ENCODE assay signal across 19 cellular contexts in the genomic region with DNA sequence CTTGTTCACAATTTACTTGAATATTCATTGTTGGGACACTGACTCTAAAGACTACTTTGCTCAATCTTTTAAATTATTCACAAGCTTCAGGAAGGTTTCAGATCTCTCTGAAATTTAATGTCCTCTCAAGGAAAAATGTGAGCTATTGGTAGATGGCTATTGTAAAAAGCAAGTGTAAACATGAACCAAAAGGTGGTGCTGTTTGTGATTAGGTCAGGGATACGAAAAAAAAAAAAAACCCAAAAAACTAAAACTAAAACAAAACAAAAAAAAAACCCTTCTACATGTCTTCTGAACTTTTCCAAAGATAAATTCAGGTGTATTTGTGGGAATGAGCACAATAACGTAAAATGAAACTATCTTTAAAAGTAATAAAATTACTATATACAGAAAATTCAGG.
A peak's percentile ranks its signal among the peaks of the same experiment; 100 is the strongest.
DNase-seq lines count a peak whose midpoint lies in the region; ATAC-seq, FAIRE-seq and TF ChIP-seq lines count a peak whose summit lies in the region.
"Had no signal": no experiment of that assay in that cellular context is flagged by ENCODE, and none has a peak within 500 bp of the region (broad histone marks: within the 10 kb centered on the region; RNA-seq: fewer than 3 reads in every experiment).

No MANE protein-coding gene starts in this region.

- TF ChIP-seq POLR2A in GM12891 (IDR thresholded peaks at IDR 0.05; ENCODE audit: low read depth, low read length): no peak

- H3K9ac ChIP-seq in endodermal cell (ENCODE audit: extremely low read depth, low read length, poor library complexity, severe bottlenecking): no peak overlapping the region
- H3K9ac ChIP-seq: BLaER1 treated with 17β-estradiol and CSF1 and Interleukin-3, amounts not matched to agents 10 nM and 100 nM had no signal

- TF ChIP-seq CTCF in C4-2B (conservative IDR thresholded peaks at IDR 0.05) (peak; percentile 25), HFFc6 (IDR thresholded peaks at IDR 0.05) (peak; percentile 41), OCI-LY7 (conservative IDR thresholded peaks at IDR 0.05; ENCODE audit: low read length) (peak; percentile 55), endodermal cell (conservative IDR thresholded peaks at IDR 0.05) (peak; percentile 51)

- no peak overlapping the region for H2AFZ ChIP-seq in OCI-LY7 (ENCODE audit: low read length)

- no TSS peak for BruUV-seq in OCI-LY7 (replicated peaks; lab: Mats Ljungman, UMichigan)

- WGBS in endodermal cell (ENCODE audit: insufficient coverage in 1 of 2, insufficient read length in 1 of 2), 2 experiments: no CpG with 5 or more reads among the region's 2 CpGs

- no peaks in the 10 kb centered on the region for H4K20me1 ChIP-seq in OCI-LY7 (ENCODE audit: insufficient read depth, low read length)
- H4K20me1 ChIP-seq: BLaER1 treated with 17β-estradiol and CSF1 and Interleukin-3, amounts not matched to agents 10 nM and 100 nM had no signal

- H3K36me3 ChIP-seq in OCI-LY7 (ENCODE audit: insufficient read depth, low read length) (no peaks in the 10 kb centered on the region), endodermal cell (ENCODE audit: control insufficient read depth, insufficient read depth, low read length) (no peaks in the 10 kb centered on the region)

- intact Hi-C loops in OCI-LY7 (cut with micrococcal nuclease; ENCODE audit: unreplicated experiment): no loop called here

- H3K4me1 Mint-ChIP-seq in HFFc6 (ENCODE audit: low read depth): no peaks in the 10 kb centered on the region
- H3K4me1 Mint-ChIP-seq in endodermal cell: no peaks in the 10 kb centered on the region
- H3K4me1 Mint-ChIP-seq: CD4-positive, alpha-beta memory T cell had no signal

- H3K79me2 ChIP-seq in OCI-LY7 (ENCODE audit: insufficient read depth, low read depth, low read length): no peaks in the 10 kb centered on the region

- no peaks in the 10 kb centered on the region for H3K9me3 Mint-ChIP-seq in HFFc6
- peaks cover under 1% of the 10 kb centered on the region for H3K9me3 Mint-ChIP-seq in endodermal cell
- H3K9me3 Mint-ChIP-seq: CD4-positive, alpha-beta memory T cell; IgD-negative memory B cell had no signal

- no peak for ATAC-seq in HG02885 (IDR thresholded peaks at IDR 0.05; ENCODE audit: poor library complexity, unreplicated experiment)
- ATAC-seq: GM12878, HCT116 had no signal

- no peaks in the 10 kb centered on the region for H3K9me3 ChIP-seq in OCI-LY7 (ENCODE audit: low read length)
- H3K9me3 ChIP-seq in endodermal cell (ENCODE audit: control insufficient read depth, low read length): peaks cover 2% of the 10 kb centered on the region
- H3K9me3 ChIP-seq: BLaER1 treated with 17β-estradiol and CSF1 and Interleukin-3, amounts not matched to agents 10 nM and 100 nM had no signal

- peaks cover 5% of the 10 kb centered on the region; the same call in 1 of the 2 replicates for H3K27me3 Mint-ChIP-seq in HFFc6 (ENCODE audit: insufficient read depth)
- H3K27me3 Mint-ChIP-seq in endodermal cell (ENCODE audit: insufficient read depth): no peaks in the 10 kb centered on the region

- no peak overlapping the region for H3K4me3 ChIP-seq in OCI-LY7 (ENCODE audit: low read depth, low read length, poor library complexity, severe bottlenecking)
- H3K4me3 ChIP-seq in endodermal cell (ENCODE audit: low read length): no peak overlapping the region
- H3K4me3 ChIP-seq: BLaER1 treated with 17β-estradiol and CSF1 and Interleukin-3, amounts not matched to agents 10 nM and 100 nM; GM12878 had no signal

- H3K4me1 ChIP-seq in OCI-LY7 (ENCODE audit: insufficient read depth, low read length, poor library complexity, severe bottlenecking) (no peaks in the 10 kb centered on the region), endodermal cell (ENCODE audit: control insufficient read depth, insufficient read depth, low read length) (no peaks in the 10 kb centered on the region)
- H3K4me1 ChIP-seq: BLaER1 treated with 17β-estradiol and CSF1 and Interleukin-3, amounts not matched to agents 10 nM and 100 nM had no signal

- no peaks in the 10 kb centered on the region for H3K9me2 ChIP-seq in OCI-LY7 (ENCODE audit: insufficient read depth, low read length)

- DNase-seq in HFFc6 (no peak), OCI-LY7 (ENCODE audit: low spot score) (no peak), endodermal cell (no peak), GM12891 (ENCODE audit: insufficient read length, low spot score) (no peak), NCI-H526 (lab: John Stamatoyannopoulos, UW) (no peak), germinal center (ENCODE audit: low spot score) (no peak)
- DNase-seq: 8988T; ACHN; CD4-positive, alpha-beta memory T cell; DMS53; KG1 had no signal

- no peak overlapping the region for H3K4me2 ChIP-seq in OCI-LY7 (ENCODE audit: low read length)
- H3K4me2 ChIP-seq: BLaER1 treated with 17β-estradiol and CSF1 and Interleukin-3, amounts not matched to agents 10 nM and 100 nM had no signal

- H3K4me3 Mint-ChIP-seq in HFFc6 (no peak overlapping the region), endodermal cell (no peak overlapping the region)
- H3K4me3 Mint-ChIP-seq: CD4-positive, alpha-beta memory T cell; IgD-negative memory B cell had no signal

- FAIRE-seq in GM12891 (lab: Jason Lieb, UNC): no peak
- FAIRE-seq: D721Med, GM12878, GM19239 had no signal

- POLR2A ChIA-PET in OCI-LY7 (lab: Charles Lee): interaction anchor here (0.7 to 1.1 kb wide), 2 partner anchors 10 to 1666 kb away, joined by 4 to 6 read pairs; no protein-coding TSS in a partner anchor

- H3K27me3 ChIP-seq in endodermal cell (ENCODE audit: control insufficient read depth, insufficient read depth, low read length, poor library complexity, severe bottlenecking): no peaks in the 10 kb centered on the region
- H3K27me3 ChIP-seq: BLaER1 treated with 17β-estradiol and CSF1 and Interleukin-3, amounts not matched to agents 10 nM and 100 nM had no signal

- CTCF ChIA-PET in OCI-LY7 (lab: Charles Lee; ENCODE audit: unreplicated experiment): no interaction called here

- H3K27ac ChIP-seq in C4-2B: no peak overlapping the region
- no peak overlapping the region for H3K27ac ChIP-seq in OCI-LY7 (ENCODE audit: low read depth, low read length, poor library complexity, severe bottlenecking)
- no peak overlapping the region for H3K27ac ChIP-seq in endodermal cell (ENCODE audit: low read depth, low read length)
- H3K27ac ChIP-seq: BLaER1 treated with 17β-estradiol and CSF1 and Interleukin-3, amounts not matched to agents 10 nM and 100 nM had no signal

- H3K36me3 Mint-ChIP-seq in HFFc6 (ENCODE audit: low read depth) (no peaks in the 10 kb centered on the region), endodermal cell (ENCODE audit: low read depth) (no peaks in the 10 kb centered on the region)
- H3K36me3 Mint-ChIP-seq: CD4-positive, alpha-beta memory T cell; IgD-negative memory B cell had no signal

- H3K27ac Mint-ChIP-seq in HFFc6 (no peak overlapping the region), endodermal cell (no peak overlapping the region)
- H3K27ac Mint-ChIP-seq: CD4-positive, alpha-beta memory T cell; IgD-negative memory B cell had no signal

TF ChIP-seq in GM12891, 5 proteins besides CTCF, POLR2A, EP300 and RAD21:
- no peak for TF ChIP-seq SPI1 (IDR thresholded peaks at IDR 0.05; ENCODE audit: low read depth, low read length)
- TF ChIP-seq POLR2AphosphoS5 (IDR thresholded peaks at IDR 0.05; ENCODE audit: low read depth, low read length): no peak
- no peak for TF ChIP-seq POU2F2 (IDR thresholded peaks at IDR 0.05; ENCODE audit: low read depth, low read length)
